Comparison of ENCODE assay signal across 17 cellular contexts in genomic region chr5:125047871-125048270, GRCh38.
"Had no signal": no experiment of that assay in that cellular context is flagged by ENCODE, and none has a peak within 500 bp of the region (broad histone marks: within the 10 kb centered on the region; RNA-seq: fewer than 3 reads in every experiment).

No MANE protein-coding gene starts in this region.

- ATAC-seq: foreskin keratinocyte; gastroesophageal sphincter; heart left ventricle; left cardiac atrium; left lung; left ventricle myocardium superior; lower lobe of right lung; naive thymus-derived CD4-positive, alpha-beta T cell had no signal

- H3K27me3 ChIP-seq: dorsolateral prefrontal cortex, esophagus muscularis mucosa, foreskin keratinocyte, gastroesophageal sphincter, heart left ventricle, left lung had no signal

- DNase-seq: dermis blood vessel endothelial cell; dorsolateral prefrontal cortex; effector CD4-positive, alpha-beta T cell; effector memory CD4-positive, alpha-beta T cell; foreskin keratinocyte; heart left ventricle; hippocampal formation; left cardiac atrium; left lung; left ventricle myocardium superior; lower lobe of right lung; mesenchymal stem cell; midbrain; naive thymus-derived CD4-positive, alpha-beta T cell had no signal

- H3K4me3 ChIP-seq: coronary artery, dorsolateral prefrontal cortex, esophagus muscularis mucosa, gastroesophageal sphincter, heart left ventricle, left lung, lower lobe of right lung had no signal

- H3K36me3 ChIP-seq: esophagus muscularis mucosa, gastroesophageal sphincter, heart left ventricle, left lung, lower lobe of right lung had no signal

- H3K9me3 ChIP-seq: esophagus muscularis mucosa, gastroesophageal sphincter, heart left ventricle, left lung, lower lobe of right lung had no signal

- H3K27ac ChIP-seq: coronary artery, dorsolateral prefrontal cortex, esophagus muscularis mucosa, foreskin keratinocyte, gastroesophageal sphincter, heart left ventricle, left lung, lower lobe of right lung had no signal
